Comparison of ENCODE assay signal across 19 cellular contexts in genomic region chr5:68053202-68053601, GRCh38.
DNase-seq lines count a peak whose midpoint lies in the region; ATAC-seq, FAIRE-seq and TF ChIP-seq lines count a peak whose summit lies in the region.
"Had no signal": no experiment of that assay in that cellular context is flagged by ENCODE, and none has a peak within 500 bp of the region (broad histone marks: within the 10 kb centered on the region; RNA-seq: fewer than 3 reads in every experiment).

No MANE protein-coding gene starts in this region.

- DNase-seq in ELR (ENCODE audit: low read depth), result peak; percentile 65
- peak; percentile 61 for DNase-seq in RPMI7951 (ENCODE audit: low read depth)
- peak; percentile 31 for DNase-seq in endothelial cell of umbilical vein (ENCODE audit: low read depth, low spot score)
- DNase-seq in iris pigment epithelial cell (ENCODE audit: low read depth), result peak; percentile 25
- no peak for DNase-seq in activated effector memory CD4-positive, alpha-beta T cell treated with anti-CD3 and anti-CD28 coated beads, Interleukin-2, amount 50 U/mL, for 16 hours
- DNase-seq in NCI-H146 treated with DMSO at 0.1 percent for 48 hours (lab: John Stamatoyannopoulos, UW; ENCODE audit: unreplicated experiment), result no peak
- no peak for DNase-seq in nucleus accumbens (lab: John Stamatoyannopoulos, UW)
- DNase-seq: CD4-positive, alpha-beta T cell; NCI-H1930; NCI-H226; NCI-H524; NCI-H82; RPMI8226; SIG-M5 had no signal

- CTCF ChIA-PET in endothelial cell of umbilical vein (lab: Charles Lee), result no interaction called here

- no peak overlapping the region for H3K4me3 ChIP-seq in endothelial cell of umbilical vein (replicated peaks in 1 of 3; ENCODE audit: insufficient read depth in 1 of 3, low read depth in 1 of 3, low read length in 3 of 3)
- H3K4me3 ChIP-seq: A549 had no signal

- no peaks in the 10 kb centered on the region for H3K9me3 ChIP-seq in endothelial cell of umbilical vein (replicated peaks; ENCODE audit: control insufficient read depth, insufficient read depth, low read length)

- POLR2A ChIA-PET in endothelial cell of umbilical vein (lab: Charles Lee), result no interaction called here

- no peaks in the 10 kb centered on the region for H3K36me3 ChIP-seq in endothelial cell of umbilical vein (ENCODE audit: control insufficient read depth in 2 of 2, extremely low read depth in 1 of 2, insufficient read depth in 2 of 2, low read length in 2 of 2)

- no peaks in the 10 kb centered on the region for H4K20me1 ChIP-seq in endothelial cell of umbilical vein (replicated peaks; ENCODE audit: control insufficient read depth, extremely low read depth, insufficient read depth, low read length)

- TF ChIP-seq CTCF in endothelial cell of umbilical vein (IDR thresholded peaks at IDR 0.05; ENCODE audit: extremely low read depth in 1 of 2, insufficient read depth in 1 of 2, low read depth in 1 of 2, low read length in 2 of 2), result no peak

- dilution Hi-C loops in endothelial cell of umbilical vein (cut with MboI; ENCODE audit: extremely low pct_ligation_motif_present, low sequenced_read_pairs), result no loop called here

- H3K4me2 ChIP-seq in endothelial cell of umbilical vein (ENCODE audit: insufficient read depth, low read length), result no peak overlapping the region
- H3K4me2 ChIP-seq: A549 had no signal

- no peak overlapping the region for H3K9ac ChIP-seq in endothelial cell of umbilical vein (replicated peaks; ENCODE audit: extremely low read depth, insufficient read depth, low read length)

- ATAC-seq in HG03432 (IDR thresholded peaks at IDR 0.05; ENCODE audit: unreplicated experiment), result no peak
- ATAC-seq: A549 had no signal

- H3K4me1 ChIP-seq in endothelial cell of umbilical vein (ENCODE audit: control insufficient read depth, extremely low read depth, insufficient read depth, low read length), result peaks cover 5% of the 10 kb centered on the region
- H3K4me1 ChIP-seq: A549 had no signal

- no peak overlapping the region for H3K27ac ChIP-seq in endothelial cell of umbilical vein (ENCODE audit: insufficient read depth, low read depth, low read length)
- H3K27ac ChIP-seq: A549 had no signal

- no peak overlapping the region for H2AFZ ChIP-seq in endothelial cell of umbilical vein (ENCODE audit: low read depth, low read length)

- H3K79me2 ChIP-seq in endothelial cell of umbilical vein (ENCODE audit: control insufficient read depth, insufficient read depth, low read length), result no peaks in the 10 kb centered on the region

- H3K9me1 ChIP-seq in endothelial cell of umbilical vein (replicated peaks; ENCODE audit: control insufficient read depth, extremely low read depth, insufficient read depth, low read length), result no peaks in the 10 kb centered on the region

- no peaks in the 10 kb centered on the region for H3K27me3 ChIP-seq in endothelial cell of umbilical vein (ENCODE audit: control insufficient read depth in 2 of 2, insufficient read depth in 2 of 2, low read length in 2 of 2)

- BruUV-seq in endothelial cell of umbilical vein (replicated peaks; lab: Mats Ljungman, UMichigan), result no TSS peak

- intact Hi-C loops in endothelial cell of umbilical vein (cut with micrococcal nuclease), result no loop called here

- no peak for FAIRE-seq in endothelial cell of umbilical vein (lab: Jason Lieb, UNC)
- FAIRE-seq: A549, GM12892, GM18507, H1 had no signal

- no peak for TF ChIP-seq POLR2A in endothelial cell of umbilical vein (IDR thresholded peaks at IDR 0.05; ENCODE audit: low read depth, low read length)

TF ChIP-seq in endothelial cell of umbilical vein, 7 proteins besides CTCF, POLR2A, EP300 and RAD21:
- TF ChIP-seq EZH2 (IDR thresholded peaks at IDR 0.05; ENCODE audit: borderline replicate concordance, low read depth, low read length, severe bottlenecking) (no peak), MAX (IDR thresholded peaks at IDR 0.05; ENCODE audit: insufficient read depth, insufficient read length) (no peak), GATA2 (IDR thresholded peaks at IDR 0.05; ENCODE audit: insufficient read depth, insufficient read length, low read depth, low read length) (no peak)
TF ChIP-seq in endothelial cell of umbilical vein: peak in this region for 0.

Comparison
In these comparisons a context has a peak if more than half of its experiments do, and no peak if none do; other contexts are left out.
1. DNase-seq: peak in ELR (single experiment), RPMI7951 (single experiment), endothelial cell of umbilical vein (single experiment) and iris pigment epithelial cell (single experiment); none in activated effector memory CD4-positive, alpha-beta T cell treated with anti-CD3 and anti-CD28 coated beads, Interleukin-2, amount 50 U/mL, for 16 hours (single experiment), NCI-H146 treated with DMSO at 0.1 percent for 48 hours (single experiment) and nucleus accumbens (0 of 56).